25 cellular contexts compared by ENCODE assay signal in genomic region chr18:75405341-75405740, GRCh38. TPM values are rescaled to one million over a fixed set of nuclear protein-coding genes. Genes with fewer than 3 reads are reported as not detected.
DNase-seq lines count a peak whose midpoint lies in the region; ATAC-seq, FAIRE-seq and TF ChIP-seq lines count a peak whose summit lies in the region.
"Had no signal": no experiment of that assay in that cellular context is flagged by ENCODE, and none has a peak within 500 bp of the region (broad histone marks: within the 10 kb centered on the region; RNA-seq: fewer than 3 reads in every experiment).

No MANE protein-coding gene starts in this region.

- H3K4me3 ChIP-seq in astrocyte (ENCODE audit: insufficient read depth, low read depth, low read length) = no peak overlapping the region
- H3K4me3 ChIP-seq: GM12878, GM23338, Peyer's patch, SK-N-MC had no signal

- peaks cover 3% of the 10 kb centered on the region for H3K9me3 Mint-ChIP-seq in astrocyte (ENCODE audit: unreplicated experiment)
- H3K9me3 Mint-ChIP-seq: GM23338 had no signal

- H3K4me1 Mint-ChIP-seq in astrocyte (ENCODE audit: low read depth, unreplicated experiment) = peaks cover 29% of the 10 kb centered on the region
- H3K4me1 Mint-ChIP-seq: B cell; CD4-positive, CD25-positive, alpha-beta regulatory T cell had no signal

- H3K79me2 ChIP-seq in astrocyte (ENCODE audit: insufficient read depth, low read length) = no peaks in the 10 kb centered on the region

- H3K4me1 ChIP-seq in astrocyte (ENCODE audit: insufficient read depth, low read length) = peaks cover 28% of the 10 kb centered on the region
- H3K4me1 ChIP-seq: Caco-2, Peyer's patch had no signal

- H3K27me3 Mint-ChIP-seq in astrocyte (ENCODE audit: low read depth, unreplicated experiment) = peaks cover 12% of the 10 kb centered on the region

- no peak overlapping the region for H3K4me2 ChIP-seq in astrocyte (ENCODE audit: low read length)
- H3K4me2 ChIP-seq: GM23338 had no signal

- no peak for FAIRE-seq in astrocyte (lab: Jason Lieb, UNC)
- FAIRE-seq: G401.6, GM12878 had no signal

- no peaks in the 10 kb centered on the region for H3K27me3 ChIP-seq in astrocyte (ENCODE audit: insufficient read depth, low read length)
- H3K27me3 ChIP-seq: Peyer's patch had no signal

- no peaks in the 10 kb centered on the region for H4K20me1 ChIP-seq in astrocyte (ENCODE audit: insufficient read depth, low read length)

- no peaks in the 10 kb centered on the region for H3K36me3 ChIP-seq in astrocyte (ENCODE audit: insufficient read depth, low read length)
- H3K36me3 ChIP-seq: Peyer's patch had no signal

- H3K9me3 ChIP-seq in astrocyte (ENCODE audit: insufficient read depth, low read depth, low read length) = no peaks in the 10 kb centered on the region
- H3K9me3 ChIP-seq: Caco-2, Peyer's patch had no signal

- no peak overlapping the region for H3K27ac Mint-ChIP-seq in astrocyte (ENCODE audit: unreplicated experiment)
- H3K27ac Mint-ChIP-seq: B cell; CD4-positive, CD25-positive, alpha-beta regulatory T cell; GM23338 had no signal

- no peaks in the 10 kb centered on the region for H3K36me3 Mint-ChIP-seq in astrocyte (ENCODE audit: low read depth, unreplicated experiment)
- H3K36me3 Mint-ChIP-seq: CD4-positive, CD25-positive, alpha-beta regulatory T cell had no signal

- peak; percentile 54 for DNase-seq in AG20443 (ENCODE audit: low spot score)
- peak; percentile 24 for DNase-seq in HCEC 1CT
- peak; percentile 49 for DNase-seq in astrocyte (ENCODE audit: low read depth)
- peak; percentile 89 for DNase-seq in kidney tubule cell (ENCODE audit: low spot score)
- no peak for DNase-seq in DMS 273 treated with DMSO at 0.1 percent for 48 hours (lab: John Stamatoyannopoulos, UW)
- no peak for DNase-seq in cerebellar cortex (ENCODE audit: low spot score)
- DNase-seq in NCI-H1105 (lab: John Stamatoyannopoulos, UW) = no peak
- DNase-seq: Caco-2; CD4-positive, CD25-positive, alpha-beta regulatory T cell; DMS53; Kasumi-1; NCI-H1105 treated with DMSO at 0.1 percent for 48 hours; NCI-H1694 treated with DMSO at 0.1 percent for 48 hours; NCI-H2107; NCI-H2227 treated with DMSO at 0.1 percent for 48 hours; NCI-H524 treated with DMSO at 0.1 percent for 48 hours; Peyer's patch; Right ventricle myocardium superior had no signal

- H3K27ac ChIP-seq in astrocyte (ENCODE audit: low read depth, low read length) = no peak overlapping the region
- H3K27ac ChIP-seq: Peyer's patch, SK-N-MC had no signal

- H2AFZ ChIP-seq in astrocyte (ENCODE audit: low read depth, low read length) = no peak overlapping the region
- H2AFZ ChIP-seq: GM23338 had no signal

- no peak overlapping the region for H3K9ac ChIP-seq in astrocyte (ENCODE audit: low read length)

- H3K4me3 Mint-ChIP-seq in astrocyte (ENCODE audit: unreplicated experiment) = no peak overlapping the region
- H3K4me3 Mint-ChIP-seq: B cell; CD4-positive, CD25-positive, alpha-beta regulatory T cell; GM23338 had no signal

- TF ChIP-seq CTCF in astrocyte (IDR thresholded peaks at IDR 0.05; ENCODE audit: insufficient read depth, low read depth, low read length) = no peak

- no peak for ATAC-seq in HG02870 (IDR thresholded peaks at IDR 0.05; ENCODE audit: unreplicated experiment)
- ATAC-seq: GM12878, GM23338 had no signal

RNA-seq across cellular contexts. Expression of gene SMIM21, which starts 22.2 kb away (rescaled TPM):
- not detected in 2 replicates for total RNA-seq in astrocyte
- total RNA-seq: A673; B cell; Caco-2; CD4-positive, CD25-positive, alpha-beta regulatory T cell; GM12878; GM23338; Peyer's patch; Right ventricle myocardium superior had no signal

Comparison
In these comparisons a context has a peak if more than half of its experiments do, and no peak if none do; other contexts are left out.
1. DNase-seq: peak in AG20443 (single experiment), HCEC 1CT (single experiment), astrocyte (single experiment) and kidney tubule cell (single experiment); none in DMS 273 treated with DMSO at 0.1 percent for 48 hours (single experiment), cerebellar cortex (single experiment) and NCI-H1105 (single experiment).